Comparison of ENCODE assay signal across 22 cellular contexts in the genomic region with DNA sequence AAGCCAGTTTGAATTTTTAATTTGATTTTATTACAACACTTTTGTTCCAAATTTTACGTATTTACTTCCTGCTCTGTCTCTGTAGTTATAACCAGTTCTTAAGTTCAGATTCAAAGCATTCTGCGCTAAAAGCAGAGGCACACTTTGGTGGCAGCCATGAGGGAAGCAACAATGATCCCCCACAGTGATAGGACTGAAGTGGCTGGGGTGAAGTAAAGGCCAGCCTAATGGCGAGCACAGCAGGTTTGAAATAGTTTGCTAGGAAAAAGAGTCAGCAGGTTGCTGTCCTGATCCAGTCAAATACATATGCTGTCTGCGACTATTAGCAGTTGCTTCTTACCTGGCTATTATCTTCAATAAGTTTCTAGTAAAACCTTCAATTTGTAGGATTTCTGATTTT.
DNase-seq lines count a peak whose midpoint lies in the region; ATAC-seq and TF ChIP-seq lines count a peak whose summit lies in the region.
"Had no signal": no experiment of that assay in that cellular context is flagged by ENCODE, and none has a peak within 500 bp of the region (broad histone marks: within the 10 kb centered on the region; RNA-seq: fewer than 3 reads in every experiment).

No MANE protein-coding gene starts in this region.

- ATAC-seq in HG02870 (IDR thresholded peaks at IDR 0.05; ENCODE audit: unreplicated experiment): no peak
- ATAC-seq: K562 had no signal

- no peaks in the 10 kb centered on the region for H3K23me2 ChIP-seq in H9 (ENCODE audit: insufficient read length, low read depth, low read length, poor library complexity, severe bottlenecking)

- H3K4me3 Mint-ChIP-seq in H9 (no peak overlapping the region), mesothelial cell of epicardium (no peak overlapping the region)
- H3K4me3 Mint-ChIP-seq: CD4-positive, CD25-positive, alpha-beta regulatory T cell had no signal

- H2AFZ ChIP-seq in H9 (ENCODE audit: low read length): no peak overlapping the region

- H3K27ac ChIP-seq in H9 (ENCODE audit: insufficient read length, low read depth, low read length): no peak overlapping the region
- H3K27ac ChIP-seq: BLaER1, Peyer's patch had no signal

- peaks cover 12 to 13% of the 10 kb centered on the region in 2 experiments for H3K4me1 Mint-ChIP-seq in H9
- peaks cover 19% of the 10 kb centered on the region for H3K4me1 Mint-ChIP-seq in mesothelial cell of epicardium

- no peak overlapping the region for H2BK20ac ChIP-seq in H9 (ENCODE audit: low read depth, low read length, poor library complexity, severe bottlenecking)

- no peak overlapping the region for H2BK12ac ChIP-seq in H9 (ENCODE audit: insufficient read length, low read depth, low read length)

- H3K9ac ChIP-seq in H9 (ENCODE audit: extremely low read depth, insufficient read length, low read length): no peak overlapping the region
- H3K9ac ChIP-seq: BLaER1, SK-N-SH had no signal

- H3K9me3 Mint-ChIP-seq in H9 (no peaks in the 10 kb centered on the region), mesothelial cell of epicardium (no peaks in the 10 kb centered on the region)
- H3K9me3 Mint-ChIP-seq: CD4-positive, CD25-positive, alpha-beta regulatory T cell had no signal

- WGBS in H9 (ENCODE audit: extremely low coverage, insufficient read length, low lambda C conversion rate): no CpG with 5 or more reads among the region's 4 CpGs

- no peaks in the 10 kb centered on the region for H4K20me1 ChIP-seq in H9 (ENCODE audit: control insufficient read depth, insufficient read depth, insufficient read length)
- H4K20me1 ChIP-seq: BLaER1 had no signal

- H4K8ac ChIP-seq in H9 (replicated peaks; ENCODE audit: insufficient read length, low read depth, low read length): no peak overlapping the region

- H3K4me1 ChIP-seq in H9 (ENCODE audit: insufficient read depth, low read length): no peaks in the 10 kb centered on the region
- H3K4me1 ChIP-seq: BLaER1, Peyer's patch had no signal

- no peak overlapping the region for H4K5ac ChIP-seq in H9 (ENCODE audit: insufficient read length, low read depth, low read length)

- H3T11ph ChIP-seq in H9 (ENCODE audit: low read length): no peak overlapping the region

- no peak overlapping the region for H2BK5ac ChIP-seq in H9 (ENCODE audit: insufficient read length, low read length)

- no peak overlapping the region for H3K18ac ChIP-seq in H9 (ENCODE audit: insufficient read length, low read depth, low read length)

- H2AK5ac ChIP-seq in H9 (ENCODE audit: insufficient read length, low read length): no peak overlapping the region

- H3K79me2 ChIP-seq in H9 (ENCODE audit: insufficient read depth, low read length): no peaks in the 10 kb centered on the region

- H3K27me3 ChIP-seq in H9 (ENCODE audit: insufficient read depth, low read length): no peaks in the 10 kb centered on the region
- H3K27me3 ChIP-seq: Peyer's patch had no signal

- no peaks in the 10 kb centered on the region for H3K79me1 ChIP-seq in H9 (ENCODE audit: insufficient read depth, low read depth, low read length, poor library complexity, severe bottlenecking)

- no peak overlapping the region for H3K14ac ChIP-seq in H9 (ENCODE audit: insufficient read depth, low read length)

- H2BK15ac ChIP-seq in H9 (ENCODE audit: low read depth, low read length): no peak overlapping the region

- H2BK120ac ChIP-seq in H9 (ENCODE audit: low read depth, low read length, poor library complexity, severe bottlenecking): no peak overlapping the region

- H3K36me3 Mint-ChIP-seq in H9 (ENCODE audit: insufficient read depth in 1 of 3, low read depth in 3 of 3): no peaks in the 10 kb centered on the region
- no peaks in the 10 kb centered on the region for H3K36me3 Mint-ChIP-seq in mesothelial cell of epicardium
- H3K36me3 Mint-ChIP-seq: CD4-positive, CD25-positive, alpha-beta regulatory T cell had no signal

- H3K27ac Mint-ChIP-seq in H9 (no peak overlapping the region), mesothelial cell of epicardium (peak overlapping the region; percentile 65)
- H3K27ac Mint-ChIP-seq: CD4-positive, CD25-positive, alpha-beta regulatory T cell had no signal

- TF ChIP-seq CTCF in H9 (conservative IDR thresholded peaks at IDR 0.05) (no peak), mesothelial cell of epicardium (IDR thresholded peaks at IDR 0.05; ENCODE audit: unreplicated experiment) (no peak)

- no peak overlapping the region for H3K4me2 ChIP-seq in H9 (ENCODE audit: insufficient read depth, insufficient read length, low read length)
- H3K4me2 ChIP-seq: BLaER1, SK-N-SH had no signal

- H3K56ac ChIP-seq in H9 (ENCODE audit: insufficient read length, low read depth, low read length): no peak overlapping the region

- no peak overlapping the region for H4K91ac ChIP-seq in H9 (ENCODE audit: insufficient read length, low read depth, low read length)

- no peaks in the 10 kb centered on the region for H3K9me3 ChIP-seq in H9 (ENCODE audit: control insufficient read depth, low read depth, low read length)
- H3K9me3 ChIP-seq: BLaER1, Peyer's patch, SK-N-SH had no signal

- peak; percentile 40 for DNase-seq in ELF-1 (ENCODE audit: low read depth, low spot score)
- peak; percentile 55 for DNase-seq in H9
- DNase-seq in iPS DF 19.7 (ENCODE audit: low read depth, low spot score): peak; percentile 5
- no peak for DNase-seq in mesothelial cell of epicardium (ENCODE audit: low spot score in 2 of 2, unreplicated experiment in 2 of 2)
- no peak for DNase-seq in SIG-M5 (lab: John Stamatoyannopoulos, UW)
- DNase-seq in NOMO-1 treated with DMSO at 0.1 percent for 48 hours (lab: John Stamatoyannopoulos, UW; ENCODE audit: unreplicated experiment): no peak
- DNase-seq: CD4-positive, CD25-positive, alpha-beta regulatory T cell; Kasumi-1; NCI-H1092 treated with DMSO at 0.1 percent for 48 hours; NCI-H1436; NCI-H187; NCI-H2081 treated with DMSO at 0.1 percent for 48 hours; NCI-H446 treated with DMSO at 0.1 percent for 48 hours; NCI-H526; NCI-H82; OCI-M1; Peyer's patch; SK-N-SH; SW 1271 had no signal

- H3K23ac ChIP-seq in H9 (ENCODE audit: insufficient read length, low read depth, low read length): no peak overlapping the region

- H3K27me3 Mint-ChIP-seq in H9 (ENCODE audit: low read depth) (peaks cover 10% of the 10 kb centered on the region), mesothelial cell of epicardium (ENCODE audit: low read depth) (no peaks in the 10 kb centered on the region)
- H3K27me3 Mint-ChIP-seq: CD4-positive, CD25-positive, alpha-beta regulatory T cell had no signal

- no peak overlapping the region for H3K4ac ChIP-seq in H9 (ENCODE audit: low read depth, low read length)

Comparison
In these comparisons a context has a peak if more than half of its experiments do, and no peak if none do; other contexts are left out.
1. DNase-seq: peak in ELF-1 (single experiment), H9 (single experiment) and iPS DF 19.7 (single experiment); none in mesothelial cell of epicardium (0 of 2), SIG-M5 (single experiment) and NOMO-1 treated with DMSO at 0.1 percent for 48 hours (single experiment).